In genomic region chr22:46296257-46297150, GRCh38 we compare ENCODE assay signal across 8 cellular contexts. TPM values are rescaled to one million over a fixed set of nuclear protein-coding genes. Genes with fewer than 3 reads are reported as not detected.
DNase-seq lines count a peak whose midpoint lies in the region; ATAC-seq and TF ChIP-seq lines count a peak whose summit lies in the region.

TSS of gene GTSE1 (plus strand) at chr22:46296870. CDS start at chr22:46297401, 531 bp downstream.

- no peaks in the 10 kb centered on the region for H3K9me3 Mint-ChIP-seq in nephron progenitor cell
- peaks cover 0 to 8% of the 10 kb centered on the region in 2 donors for H3K9me3 Mint-ChIP-seq in stimulated activated naive CD8-positive, alpha-beta T cell treated with anti-CD3 and anti-CD28 coated beads, Interleukin-15, amount 100 ng/mL, for 72 hours

- no peaks in the 10 kb centered on the region for H3K27me3 ChIP-seq in H7 (ENCODE audit: control insufficient read depth, insufficient read depth, low read length)

- peak; percentile 99 for ATAC-seq in stimulated activated naive CD8-positive, alpha-beta T cell treated with anti-CD3 and anti-CD28 coated beads, Interleukin-15, amount 100 ng/mL, for 72 hours

- H3K27me3 Mint-ChIP-seq in nephron progenitor cell (ENCODE audit: low read depth, poor library complexity): no peaks in the 10 kb centered on the region
- no peaks in the 10 kb centered on the region for H3K27me3 Mint-ChIP-seq in stimulated activated naive CD8-positive, alpha-beta T cell treated with anti-CD3 and anti-CD28 coated beads, Interleukin-15, amount 100 ng/mL, for 72 hours

- H3K27ac Mint-ChIP-seq in nephron progenitor cell: peak within 1 kb of the TSS; percentile 93
- H3K27ac Mint-ChIP-seq in stimulated activated naive CD8-positive, alpha-beta T cell treated with anti-CD3 and anti-CD28 coated beads, Interleukin-15, amount 100 ng/mL, for 72 hours: peak within 1 kb of the TSS; percentile 92 to 96

- peaks cover 41% of the 10 kb centered on the region for H3K36me3 Mint-ChIP-seq in nephron progenitor cell (ENCODE audit: low read depth)

- H3K4me1 Mint-ChIP-seq in nephron progenitor cell: peaks cover 62% of the 10 kb centered on the region
- H3K4me1 Mint-ChIP-seq in stimulated activated naive CD8-positive, alpha-beta T cell treated with anti-CD3 and anti-CD28 coated beads, Interleukin-15, amount 100 ng/mL, for 72 hours: peaks cover 56% of the 10 kb centered on the region

- H3K4me3 ChIP-seq in H7 (ENCODE audit: insufficient read depth, low read depth, low read length) (peak within 1 kb of the TSS; percentile 93), fibroblast of the aortic adventitia (ENCODE audit: low read depth, low read length) (peak within 1 kb of the TSS; percentile 76)

- H3K4me3 Mint-ChIP-seq in nephron progenitor cell: peak within 1 kb of the TSS; percentile 94
- H3K4me3 Mint-ChIP-seq in stimulated activated naive CD8-positive, alpha-beta T cell treated with anti-CD3 and anti-CD28 coated beads, Interleukin-15, amount 100 ng/mL, for 72 hours: peak within 1 kb of the TSS; percentile 93

- DNase-seq in ELR (ENCODE audit: low read depth) (peak; percentile 97), H7 (peak; percentile 99), M059J (ENCODE audit: low read depth) (peak; percentile 96), SHP77 (lab: John Stamatoyannopoulos, UW) (peak; percentile 99), fibroblast of the aortic adventitia (ENCODE audit: low read depth) (peak; percentile 97), nephron progenitor cell (peak; percentile 96)
- peak; percentile 99 for DNase-seq in activated effector memory CD4-positive, alpha-beta T cell treated with anti-CD3 and anti-CD28 coated beads, Interleukin-2, amount 50 U/mL, for 16 hours
- DNase-seq in stimulated activated naive CD8-positive, alpha-beta T cell treated with anti-CD3 and anti-CD28 coated beads, Interleukin-15, amount 100 ng/mL, for 72 hours: peak; percentile 96 to 98

- TF ChIP-seq CTCF in fibroblast of the aortic adventitia (IDR thresholded peaks at IDR 0.05; ENCODE audit: insufficient read depth, low read length): no peak
- no peak for TF ChIP-seq CTCF in nephron progenitor cell (IDR thresholded peaks at IDR 0.05)

- H3K36me3 ChIP-seq in H7 (replicated peaks; ENCODE audit: control insufficient read depth, insufficient read depth, low read length): peaks cover 19% of the 10 kb centered on the region

RNA-seq across cellular contexts. Expression of gene GTSE1, which starts in this region (rescaled TPM):
- total RNA-seq in H7 (2014; rRNA removed; shearing (Covaris generic)): 38.8 and 42.9 TPM in 2 replicates
- total RNA-seq in M059J (2014; rRNA removed; shearing (Covaris generic)): 19.8 and 26.7 TPM in 2 replicates
- 1.3 and 13.4 TPM in 2 replicates for total RNA-seq in fibroblast of the aortic adventitia (ENCODE audit: low replicate concordance)

Comparison
In these comparisons a context has a peak if more than half of its experiments do, and no peak if none do; other contexts are left out.
1. Peak in every context shown above with its lines: DNase-seq, ATAC-seq and H3K4me3 ChIP-seq.